7 cellular contexts compared by ENCODE assay signal in genomic region chr2:153152036-153152435, GRCh38.
"Had no signal": no experiment of that assay in that cellular context is flagged by ENCODE, and none has a peak within 500 bp of the region (broad histone marks: within the 10 kb centered on the region; RNA-seq: fewer than 3 reads in every experiment).

No MANE protein-coding gene starts in this region.

- DNase-seq: H7, Karpas-422, KBM-7 had no signal

- H3K4me1 ChIP-seq: HAP-1 had no signal

- H3K4me2 ChIP-seq: GM23338, KMS-11 had no signal

- H3K9me3 ChIP-seq: HAP-1 had no signal

- FAIRE-seq: HTR-8/SVneo had no signal

- H3K9ac ChIP-seq: KMS-11 had no signal

- ATAC-seq: GM23338 had no signal

- H2AFZ ChIP-seq: GM23338 had no signal

- H3K27ac ChIP-seq: KMS-11 had no signal

- H3K4me3 ChIP-seq: GM23338, HAP-1 had no signal

- H3K36me3 ChIP-seq: HAP-1 had no signal
